8 cellular contexts compared by ENCODE assay signal in genomic region chr2:178479758-178480226, GRCh38. TPM values are rescaled to one million over a fixed set of nuclear protein-coding genes. Genes with fewer than 3 reads are reported as not detected.
DNase-seq lines count a peak whose midpoint lies in the region; ATAC-seq and TF ChIP-seq lines count a peak whose summit lies in the region.

No MANE protein-coding gene starts in this region.

- peak overlapping the region; percentile 74 for H3K4me3 ChIP-seq in iPS-11a (ENCODE audit: low read depth, low read length)

- H3K4me1 Mint-ChIP-seq in activated CD8-positive, alpha-beta T cell treated with anti-CD3 and anti-CD28 coated beads for 36 hours (ENCODE audit: low read depth): peaks cover 38% of the 10 kb centered on the region
- peaks cover 38% of the 10 kb centered on the region for H3K4me1 Mint-ChIP-seq in stimulated activated memory B cell treated with anti-CD40 and anti-IgM and Interleukin-4, amounts not matched to agents 10 μg/mL and 1 μg/mL and 100 μg/mL, for 72 hours

- CTCF ChIA-PET in activated CD8-positive, alpha-beta T cell treated with anti-CD3 and anti-CD28 coated beads for 36 hours (lab: Charles Lee): interaction anchor here (1.0 to 2.3 kb wide), 12 partner anchors 8 to 122 kb away, joined by 3 to 13 read pairs (median 4); partner anchors contain the start of genes PJVK and PRKRA

- no peaks in the 10 kb centered on the region for H3K27me3 Mint-ChIP-seq in activated CD8-positive, alpha-beta T cell treated with anti-CD3 and anti-CD28 coated beads for 36 hours
- no peaks in the 10 kb centered on the region for H3K27me3 Mint-ChIP-seq in stimulated activated memory B cell treated with anti-CD40 and anti-IgM and Interleukin-4, amounts not matched to agents 10 μg/mL and 1 μg/mL and 100 μg/mL, for 72 hours

- H3K27ac Mint-ChIP-seq in activated CD8-positive, alpha-beta T cell treated with anti-CD3 and anti-CD28 coated beads for 36 hours: peak overlapping the region; percentile 85
- H3K27ac Mint-ChIP-seq in stimulated activated memory B cell treated with anti-CD40 and anti-IgM and Interleukin-4, amounts not matched to agents 10 μg/mL and 1 μg/mL and 100 μg/mL, for 72 hours: peak overlapping the region; percentile 97

- no peak for ATAC-seq in activated CD8-positive, alpha-beta T cell treated with anti-CD3 and anti-CD28 coated beads for 36 hours
- ATAC-seq in stimulated activated memory B cell treated with anti-CD40 and anti-IgM and Interleukin-4, amounts not matched to agents 10 μg/mL and 1 μg/mL and 100 μg/mL, for 72 hours: no peak
- no peak for ATAC-seq in GM21423 (IDR thresholded peaks at IDR 0.05; ENCODE audit: unreplicated experiment)

- intact Hi-C loops in activated CD8-positive, alpha-beta T cell treated with anti-CD3 and anti-CD28 coated beads for 36 hours (cut with micrococcal nuclease): loop anchor here (2.0 kb wide), 1 partner anchor 43 kb away; no protein-coding TSS in a partner anchor

- DNase-seq in DMS79 treated with DMSO at 0.1 percent for 48 hours (lab: John Stamatoyannopoulos, UW) (peak; percentile 64), DMS79 (lab: John Stamatoyannopoulos, UW) (no peak), SKM-1 treated with dmso at 0.1 percent for 144 hours (lab: John Stamatoyannopoulos, UW; ENCODE audit: unreplicated experiment) (no peak)
- DNase-seq in activated CD8-positive, alpha-beta T cell treated with anti-CD3 and anti-CD28 coated beads for 36 hours: no peak
- no peak for DNase-seq in stimulated activated CD4-positive, alpha-beta T cell treated with anti-CD3 and anti-CD28 coated beads, Interleukin-4, amount 100 ng/mL, for 1 hour

- POLR2A ChIA-PET in activated CD8-positive, alpha-beta T cell treated with anti-CD3 and anti-CD28 coated beads for 36 hours (lab: Charles Lee): interaction anchor here (1.0 to 1.6 kb wide), 4 partner anchors 13 to 221 kb away, joined by 3 to 5 read pairs (median 3); no protein-coding TSS in a partner anchor

- peak overlapping the region; percentile 83 for H3K4me3 Mint-ChIP-seq in activated CD8-positive, alpha-beta T cell treated with anti-CD3 and anti-CD28 coated beads for 36 hours
- H3K4me3 Mint-ChIP-seq in stimulated activated memory B cell treated with anti-CD40 and anti-IgM and Interleukin-4, amounts not matched to agents 10 μg/mL and 1 μg/mL and 100 μg/mL, for 72 hours: peak overlapping the region; percentile 97

- TF ChIP-seq CTCF in activated CD8-positive, alpha-beta T cell treated with anti-CD3 and anti-CD28 coated beads for 36 hours (IDR thresholded peaks at IDR 0.05): no peak

- peaks cover 4% of the 10 kb centered on the region for H3K36me3 Mint-ChIP-seq in activated CD8-positive, alpha-beta T cell treated with anti-CD3 and anti-CD28 coated beads for 36 hours (ENCODE audit: low read depth)
- no peaks in the 10 kb centered on the region for H3K36me3 Mint-ChIP-seq in stimulated activated memory B cell treated with anti-CD40 and anti-IgM and Interleukin-4, amounts not matched to agents 10 μg/mL and 1 μg/mL and 100 μg/mL, for 72 hours

- no peaks in the 10 kb centered on the region for H3K9me3 Mint-ChIP-seq in activated CD8-positive, alpha-beta T cell treated with anti-CD3 and anti-CD28 coated beads for 36 hours
- no peaks in the 10 kb centered on the region for H3K9me3 Mint-ChIP-seq in stimulated activated memory B cell treated with anti-CD40 and anti-IgM and Interleukin-4, amounts not matched to agents 10 μg/mL and 1 μg/mL and 100 μg/mL, for 72 hours

RNA-seq across cellular contexts. Expression of gene PLEKHA3, which starts 0.5 kb away (rescaled TPM):
- 10 to 100 TPM; 21.0 to 22.2 TPM for total RNA-seq in activated CD8-positive, alpha-beta T cell treated with anti-CD3 and anti-CD28 coated beads for 36 hours

RNA-seq across cellular contexts. Expression of gene FKBP7, which starts 1.4 kb away (rescaled TPM):
- 1 to 10 TPM; 2.1 to 3.0 TPM for total RNA-seq in activated CD8-positive, alpha-beta T cell treated with anti-CD3 and anti-CD28 coated beads for 36 hours

RNA-seq across cellular contexts. Expression of gene PJVK, which starts 28.6 kb away (rescaled TPM):
- total RNA-seq in activated CD8-positive, alpha-beta T cell treated with anti-CD3 and anti-CD28 coated beads for 36 hours: 1 to 10 TPM; 3.2 to 4.6 TPM

RNA-seq across cellular contexts. Expression of gene PRKRA, which starts 28.8 kb away (rescaled TPM):
- total RNA-seq in activated CD8-positive, alpha-beta T cell treated with anti-CD3 and anti-CD28 coated beads for 36 hours: 10 to 100 TPM; 74.8 to 78.0 TPM
